In genomic region chr4:109691411-109691920, GRCh38 we compare ENCODE assay signal across 1 cellular context.
A peak's percentile ranks its signal among the peaks of the same experiment; 100 is the strongest.
TF ChIP-seq lines count a peak whose summit lies in the region.

No MANE protein-coding gene starts in this region.

TF ChIP-seq in HEK293, 187 proteins besides CTCF, POLR2A, EP300 and RAD21:
- TF ChIP-seq PRDM10 (tag by site-specific recombination; IDR thresholded peaks at IDR 0.05): peak; percentile 42; the same call in 1 of the 2 replicates
- no peak for TF ChIP-seq ZBTB48 (tag by site-specific recombination; IDR thresholded peaks at IDR 0.05)
TF ChIP-seq in HEK293: peak in this region for 1.
